In genomic region chr9:96071245-96072124, GRCh38 we compare ENCODE assay signal across 8 cellular contexts.
DNase-seq lines count a peak whose midpoint lies in the region; ATAC-seq, FAIRE-seq and TF ChIP-seq lines count a peak whose summit lies in the region.

No MANE protein-coding gene starts in this region.

- H3K27me3 ChIP-seq in GM12878 (replicated peaks in 1 of 2; ENCODE audit: control insufficient read depth in 2 of 2, insufficient read depth in 2 of 2, low read length in 1 of 2) (peaks cover 3 to 5% of the 10 kb centered on the region in 2 experiments; a peak in 3 of 4 replicates), left lung (no peaks in the 10 kb centered on the region)

- TF ChIP-seq POLR2A in GM12878 (IDR thresholded peaks at IDR 0.05; ENCODE audit: low read depth, low read length), result no peak

- CTCF ChIA-PET in GM12878 (lab: Yijun Ruan, JAX), result no interaction called here

- no peaks in the 10 kb centered on the region for H3K36me3 Mint-ChIP-seq in activated T-cell treated with anti-CD3 and anti-CD28 coated beads, Interleukin-2, amount 50 U/mL, for 4 hours (ENCODE audit: insufficient read depth)

- SMC1A ChIA-PET in GM12878 (lab: Charles Lee; ENCODE audit: uncharacterized antibody, unreplicated experiment), result interaction anchor here (1.1 to 1.3 kb wide), 2 partner anchors 140 to 146 kb away, joined by 4 to 5 read pairs; no protein-coding TSS in a partner anchor

- H3K9me3 ChIP-seq in GM12878 (replicated peaks; ENCODE audit: control insufficient read depth, insufficient read depth, low read length) (no peaks in the 10 kb centered on the region), left lung (no peaks in the 10 kb centered on the region)

- H3K4me3 Mint-ChIP-seq in activated T-cell treated with anti-CD3 and anti-CD28 coated beads, Interleukin-2, amount 50 U/mL, for 4 hours, result no peak overlapping the region

- H3K79me2 ChIP-seq in GM12878 (ENCODE audit: control insufficient read depth, insufficient read depth, low read length), result no peaks in the 10 kb centered on the region

- ATAC-seq in activated T-cell treated with anti-CD3 and anti-CD28 coated beads, Interleukin-2, amount 50 U/mL, for 4 hours, result peak; percentile 61 to 74
- peak; percentile 92 for ATAC-seq in GM12878
- ATAC-seq in left lung, result peak; percentile 47
- ATAC-seq in GM21447 (IDR thresholded peaks at IDR 0.05; ENCODE audit: unreplicated experiment), result no peak
- no peak for ATAC-seq in HG03135 (IDR thresholded peaks at IDR 0.05; ENCODE audit: unreplicated experiment)
- ATAC-seq in HG03108 (IDR thresholded peaks at IDR 0.05; ENCODE audit: unreplicated experiment), result no peak

- FAIRE-seq in GM12878 (lab: Jason Lieb, UNC), result peak; percentile 93

- no peak for TF ChIP-seq EP300 in GM12878 (IDR thresholded peaks at IDR 0.05; ENCODE audit: borderline replicate concordance in 1 of 2, control insufficient read depth in 1 of 2, low read depth in 2 of 2, low read length in 2 of 2)

- peaks cover 5% of the 10 kb centered on the region for H3K27me3 Mint-ChIP-seq in activated T-cell treated with anti-CD3 and anti-CD28 coated beads, Interleukin-2, amount 50 U/mL, for 4 hours (ENCODE audit: low read depth)

- no peaks in the 10 kb centered on the region for H4K20me1 ChIP-seq in GM12878 (ENCODE audit: control insufficient read depth, insufficient read depth)

- no peak overlapping the region for H3K4me2 ChIP-seq in GM12878 (ENCODE audit: control insufficient read depth, insufficient read depth)

- H2AFZ ChIP-seq in GM12878 (ENCODE audit: control insufficient read depth, low read depth, low read length), result no peak overlapping the region

- H3K4me1 ChIP-seq in GM12878 (ENCODE audit: control insufficient read depth, insufficient read depth, low read length) (no peaks in the 10 kb centered on the region), left lung (no peaks in the 10 kb centered on the region)

- intact Hi-C loops in GM12878 (cut with micrococcal nuclease; ENCODE audit: unreplicated experiment), result no loop called here
- intact Hi-C loops in left lung (cut with DNase I), result no loop called here

- DNase-seq in activated T-cell treated with anti-CD3 and anti-CD28 coated beads, Interleukin-2, amount 50 U/mL, for 4 hours, result no peak
- DNase-seq in activated T-cell treated with anti-CD3 and anti-CD28 coated beads, Interleukin-2, amount 50 U/mL, for 1 hour, result no peak
- DNase-seq in Kasumi-1 (lab: John Stamatoyannopoulos, UW) (peak; percentile 11 to 38), GM12878 (ENCODE audit: low read depth, low spot score) (no peak), left lung (no peak)

- in situ Hi-C loops in GM12878 (cut with MboI), result no loop called here

- RAD21 ChIA-PET in GM12878 (lab: Charles Lee; ENCODE audit: unreplicated experiment), result no interaction called here

- H3K9me3 Mint-ChIP-seq in activated T-cell treated with anti-CD3 and anti-CD28 coated beads, Interleukin-2, amount 50 U/mL, for 4 hours, result no peaks in the 10 kb centered on the region

- POLR2A ChIA-PET in GM12878 (lab: Charles Lee), result no interaction called here

- H3K36me3 ChIP-seq in GM12878 (ENCODE audit: control insufficient read depth in 2 of 2, insufficient read depth in 2 of 2, low read length in 1 of 2), result no peaks in the 10 kb centered on the region
- no peaks in the 10 kb centered on the region for H3K36me3 ChIP-seq in left lung

- H3K27ac ChIP-seq in GM12878 (ENCODE audit: control insufficient read depth, insufficient read depth), result no peak overlapping the region
- H3K27ac ChIP-seq in left lung, result no peak overlapping the region

- no peak overlapping the region for H3K9ac ChIP-seq in GM12878 (ENCODE audit: control insufficient read depth, insufficient read depth, low read length)

- BruUV-seq in GM12878 (replicated peaks; lab: Mats Ljungman, UMichigan), result no TSS peak

- TF ChIP-seq CTCF in GM12878 (IDR thresholded peaks at IDR 0.05 in 2 of 3, conservative IDR thresholded peaks at IDR 0.05 in 1 of 3; ENCODE audit: control insufficient read depth in 2 of 3, extremely low read depth in 1 of 3, insufficient read depth in 1 of 3, low read depth in 3 of 3, low read length in 3 of 3) (peak; percentile 27 to 64 (median 60); a peak in 5 of 6 replicates), left lung (IDR thresholded peaks at IDR 0.05) (peak; percentile 31 to 40)

- TF ChIP-seq RAD21 in GM12878 (IDR thresholded peaks at IDR 0.05; ENCODE audit: insufficient read depth, low read depth, low read length), result peak; percentile 45

- H3K4me3 ChIP-seq in GM12878 (no peak overlapping the region), left lung (no peak overlapping the region)

- H3K4me1 Mint-ChIP-seq in activated T-cell treated with anti-CD3 and anti-CD28 coated beads, Interleukin-2, amount 50 U/mL, for 4 hours (ENCODE audit: low read depth), result no peaks in the 10 kb centered on the region

- 5% methylated on average over 6 of the region's 6 CpGs for WGBS in GM12878 (ENCODE audit: insufficient coverage, insufficient replicate concordance, low lambda C conversion rate, missing lambda C conversion rate)

TF ChIP-seq in GM12878, 131 proteins besides CTCF, POLR2A, EP300 and RAD21:
- TF ChIP-seq REST (IDR thresholded peaks at IDR 0.05; ENCODE audit: low read depth, low read length) (no peak), IRF3 (IDR thresholded peaks at IDR 0.05) (no peak), SREBF1 (IDR thresholded peaks at IDR 0.05; ENCODE audit: low read length) (no peak), ATF3 (IDR thresholded peaks at IDR 0.05; ENCODE audit: borderline replicate concordance, extremely low read depth, low read depth, low read length) (no peak), PBX3 (IDR thresholded peaks at IDR 0.05; ENCODE audit: insufficient replicate concordance, low read depth, low read length) (no peak), EGR1 (IDR thresholded peaks at IDR 0.05; ENCODE audit: borderline replicate concordance in 1 of 2, low read depth in 2 of 2, low read length in 2 of 2) (no peak), ZZZ3 (IDR thresholded peaks at IDR 0.05; ENCODE audit: control insufficient read depth, insufficient read length, low read depth) (no peak), RBBP5 (conservative IDR thresholded peaks at IDR 0.05) (no peak), JUND (IDR thresholded peaks at IDR 0.05; ENCODE audit: low read depth, low read length) (no peak), MTA2 (IDR thresholded peaks at IDR 0.05; ENCODE audit: low read depth) (no peak), E2F4 (IDR thresholded peaks at IDR 0.05; ENCODE audit: low read depth, low read length) (no peak)
TF ChIP-seq in GM12878: peak in this region for 0.

Comparison
In these comparisons a context has a peak if more than half of its experiments do, and no peak if none do; other contexts are left out.
1. ATAC-seq: peak in activated T-cell treated with anti-CD3 and anti-CD28 coated beads, Interleukin-2, amount 50 U/mL, for 4 hours (2 of 2), GM12878 (single experiment) and left lung (single experiment); none in GM21447 (single experiment), HG03135 (single experiment) and HG03108 (single experiment).
2. DNase-seq: peak in Kasumi-1 (2 of 2); none in activated T-cell treated with anti-CD3 and anti-CD28 coated beads, Interleukin-2, amount 50 U/mL, for 4 hours (single experiment), activated T-cell treated with anti-CD3 and anti-CD28 coated beads, Interleukin-2, amount 50 U/mL, for 1 hour (single experiment), GM12878 (single experiment) and left lung (0 of 2).